ENCODE assay signal across 20 cellular contexts in the genomic region with DNA sequence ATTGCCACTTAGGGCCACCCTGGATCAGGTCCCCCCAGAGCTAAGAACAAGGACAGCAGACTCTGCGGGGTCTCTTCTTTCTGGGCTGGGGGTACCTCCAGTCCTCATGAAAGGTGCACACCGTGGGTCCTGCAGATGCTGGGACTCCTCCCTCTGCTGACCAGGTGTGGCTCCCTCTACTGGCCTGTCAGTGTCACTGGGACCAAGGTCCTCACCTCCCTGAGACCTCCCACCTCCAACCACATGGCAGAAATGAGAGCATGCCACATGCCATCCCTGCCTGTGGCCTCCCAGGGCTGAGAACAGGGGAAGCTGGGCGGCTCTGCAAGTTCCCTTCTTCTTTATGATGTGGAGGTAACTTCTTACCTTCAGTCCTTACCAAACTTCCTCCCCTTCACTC. TPM values are rescaled to one million over a fixed set of nuclear protein-coding genes. Genes with fewer than 3 reads are reported as not detected.
DNase-seq lines count a peak whose midpoint lies in the region; ATAC-seq, FAIRE-seq and TF ChIP-seq lines count a peak whose summit lies in the region.
"Not testable (repeated sequence)": the region's sequence is repeated elsewhere in the genome, so short reads cannot be mapped to it uniquely, and the experiment has no call there.
"Had no signal": no experiment of that assay in that cellular context is flagged by ENCODE, and none has a peak within 500 bp of the region (broad histone marks: within the 10 kb centered on the region; RNA-seq: fewer than 3 reads in every experiment).

No MANE protein-coding gene starts in this region.

- H3K9me2 ChIP-seq in HCT116 (ENCODE audit: insufficient read depth): not testable (repeated sequence)

- not testable (repeated sequence) for DNase-seq in A549 (ENCODE audit: low read depth in 1 of 2, low spot score in 1 of 2); HCT116 (ENCODE audit: low read depth, low spot score); activated CD8-positive, alpha-beta T cell treated with anti-CD3 and anti-CD28 coated beads for 36 hours; HepG2 (ENCODE audit: low spot score)

- H3K27me3 Mint-ChIP-seq in activated CD8-positive, alpha-beta T cell treated with anti-CD3 and anti-CD28 coated beads for 36 hours: not testable (repeated sequence)

- not testable (repeated sequence) for H3K79me2 ChIP-seq in HCT116 (ENCODE audit: insufficient read depth, low read length); HepG2 (ENCODE audit: insufficient read depth, low read length)

- H3K27ac ChIP-seq in A549; HCT116 (ENCODE audit: low read depth, low read length); HepG2 (ENCODE audit: extremely low read length, insufficient read depth, low read length): not testable (repeated sequence)

- H3K4me1 ChIP-seq in A549; HCT116 (ENCODE audit: control insufficient read depth in 1 of 2, insufficient read depth in 2 of 2, low read length in 2 of 2); HepG2 (ENCODE audit: insufficient read depth, low read length): not testable (repeated sequence)

- not testable (repeated sequence) for H2AFZ ChIP-seq in HCT116 (ENCODE audit: low read depth, low read length, poor library complexity, severe bottlenecking); HepG2 (ENCODE audit: low read length)

- peak; percentile 87 for FAIRE-seq in A549 (lab: Jason Lieb, UNC)
- FAIRE-seq in HepG2 (lab: Jason Lieb, UNC): peak; percentile 96

- not testable (repeated sequence) for H3K27me3 ChIP-seq in HCT116 (ENCODE audit: insufficient read depth, low read length); HepG2 (ENCODE audit: control insufficient read depth in 1 of 2, insufficient read depth in 2 of 2, low read length in 2 of 2)

- H3K9me3 Mint-ChIP-seq in activated CD8-positive, alpha-beta T cell treated with anti-CD3 and anti-CD28 coated beads for 36 hours: not testable (repeated sequence)

- no CpG with 5 or more reads among the region's 3 CpGs for WGBS in A549 (ENCODE audit: missing lambda C conversion rate)
- WGBS in HepG2 (ENCODE audit: low lambda C conversion rate): no CpG with 5 or more reads among the region's 3 CpGs

- TF ChIP-seq RAD21 in A549 (conservative IDR thresholded peaks at IDR 0.05 in 1 of 2, IDR thresholded peaks at IDR 0.05 in 1 of 2); HCT116 (IDR thresholded peaks at IDR 0.05; ENCODE audit: low read depth); HepG2 (CRISPR knock-in tag; IDR thresholded peaks at IDR 0.05): not testable (repeated sequence)

- CTCF ChIA-PET in A549 (lab: Yijun Ruan, JAX); HCT116 (lab: Charles Lee); activated CD8-positive, alpha-beta T cell treated with anti-CD3 and anti-CD28 coated beads for 36 hours (lab: Charles Lee); HepG2 (lab: Yijun Ruan, JAX; ENCODE audit: low intra/inter-chr PET ratio, low total read pairs): not testable (repeated sequence)

- intact Hi-C loops in HCT116 (cut with micrococcal nuclease); activated CD8-positive, alpha-beta T cell treated with anti-CD3 and anti-CD28 coated beads for 36 hours (cut with micrococcal nuclease); HepG2 (cut with micrococcal nuclease; ENCODE audit: unreplicated experiment): not testable (repeated sequence)

- H3K4me3 Mint-ChIP-seq in activated CD8-positive, alpha-beta T cell treated with anti-CD3 and anti-CD28 coated beads for 36 hours: not testable (repeated sequence)

- not testable (repeated sequence) for H3K4me2 ChIP-seq in A549; HCT116 (ENCODE audit: low read length); HepG2 (ENCODE audit: low read depth, low read length)

- peak; percentile 59 to 91; a peak in 4 of 6 replicates for ATAC-seq in A549
- peak; percentile 91 for ATAC-seq in GM18868 (IDR thresholded peaks at IDR 0.05; ENCODE audit: unreplicated experiment)
- peak; percentile 74 for ATAC-seq in GM19438 (IDR thresholded peaks at IDR 0.05; ENCODE audit: low read depth, unreplicated experiment)
- peak; percentile 99 for ATAC-seq in HCT116
- peak; percentile 68 for ATAC-seq in HG02938 (IDR thresholded peaks at IDR 0.05; ENCODE audit: unreplicated experiment)
- peak; percentile 88 for ATAC-seq in HG03354 (IDR thresholded peaks at IDR 0.05; ENCODE audit: poor library complexity, severe bottlenecking, unreplicated experiment)
- ATAC-seq in activated CD8-positive, alpha-beta T cell treated with anti-CD3 and anti-CD28 coated beads for 36 hours: peak; percentile 70
- ATAC-seq in HepG2: peak; percentile 97

- in situ Hi-C loops in HepG2 (cut with HindIII; ENCODE audit: extremely low pct_ligation_motif_present, low pct_unique_long_range_greater_than_20kb): not testable (repeated sequence)

- not testable (repeated sequence) for H3K4me3 ChIP-seq in A549; HCT116 (replicated peaks in 1 of 2; ENCODE audit: low read depth in 1 of 2, low read length in 2 of 2); HepG2 (replicated peaks in 1 of 3; ENCODE audit: insufficient read depth in 1 of 3, low read depth in 2 of 3, low read length in 3 of 3)

- not testable (repeated sequence) for H3K4me1 Mint-ChIP-seq in activated CD8-positive, alpha-beta T cell treated with anti-CD3 and anti-CD28 coated beads for 36 hours (ENCODE audit: low read depth)

- not testable (repeated sequence) for H3K36me3 Mint-ChIP-seq in activated CD8-positive, alpha-beta T cell treated with anti-CD3 and anti-CD28 coated beads for 36 hours (ENCODE audit: low read depth)

- TF ChIP-seq POLR2A in A549 (IDR thresholded peaks at IDR 0.05; ENCODE audit: low read length); HCT116 (IDR thresholded peaks at IDR 0.05; ENCODE audit: borderline replicate concordance, extremely low read depth, insufficient read depth, insufficient read length); HepG2 (IDR thresholded peaks at IDR 0.05; ENCODE audit: insufficient read depth in 1 of 2, low read depth in 2 of 2, low read length in 2 of 2): not testable (repeated sequence)

- BruUV-seq in HCT116 (replicated peaks; lab: Mats Ljungman, UMichigan); HepG2 (replicated peaks; lab: Mats Ljungman, UMichigan): not testable (repeated sequence)

- not testable (repeated sequence) for H3K9me3 ChIP-seq in A549; HCT116 (ENCODE audit: control insufficient read depth in 1 of 2, insufficient read depth in 1 of 2, low read depth in 1 of 2, low read length in 2 of 2); HepG2 (ENCODE audit: low read length)

- POLR2A ChIA-PET in A549 (lab: Yijun Ruan, JAX); HCT116 (lab: Charles Lee); activated CD8-positive, alpha-beta T cell treated with anti-CD3 and anti-CD28 coated beads for 36 hours (lab: Charles Lee); HepG2 (lab: Yijun Ruan, JAX): not testable (repeated sequence)

- TF ChIP-seq EP300 in A549 (IDR thresholded peaks at IDR 0.05); HepG2 (IDR thresholded peaks at IDR 0.05; ENCODE audit: low read depth in 2 of 2, low read length in 2 of 2); HepG2 (CRISPR knock-in tag; IDR thresholded peaks at IDR 0.05; ENCODE audit: borderline replicate concordance): not testable (repeated sequence)

- H3K9ac ChIP-seq in HCT116 (ENCODE audit: low read length); HepG2 (ENCODE audit: insufficient read depth, low read depth, low read length): not testable (repeated sequence)

- H3K27ac Mint-ChIP-seq in activated CD8-positive, alpha-beta T cell treated with anti-CD3 and anti-CD28 coated beads for 36 hours: not testable (repeated sequence)

- RAD21 ChIA-PET in HCT116 (lab: Charles Lee; ENCODE audit: low non-redundant PET in 1 of 2, low total read pairs in 2 of 2, uncharacterized antibody in 2 of 2, unreplicated experiment in 2 of 2): not testable (repeated sequence)

- not testable (repeated sequence) for H3K36me3 ChIP-seq in HCT116 (ENCODE audit: control insufficient read depth in 1 of 2, insufficient read depth in 2 of 2, low read length in 2 of 2); HepG2 (replicated peaks in 1 of 2; ENCODE audit: control insufficient read depth in 1 of 2, insufficient read depth in 2 of 2, low read length in 2 of 2)

- not testable (repeated sequence) for TF ChIP-seq CTCF in A549 (IDR thresholded peaks at IDR 0.05); HCT116 (IDR thresholded peaks at IDR 0.05 in 2 of 3, conservative IDR thresholded peaks at IDR 0.05 in 1 of 3; ENCODE audit: borderline replicate concordance in 1 of 3, insufficient read depth in 1 of 3, low read depth in 2 of 3, low read length in 2 of 3); activated CD8-positive, alpha-beta T cell treated with anti-CD3 and anti-CD28 coated beads for 36 hours (IDR thresholded peaks at IDR 0.05); HepG2 (CRISPR knock-in tag; IDR thresholded peaks at IDR 0.05)

- not testable (repeated sequence) for H4K20me1 ChIP-seq in HCT116 (ENCODE audit: insufficient read depth); HepG2 (ENCODE audit: insufficient read depth, low read length)

RNA-seq across cellular contexts. Expression of a gene that starts 17.6 kb away (rescaled TPM):
- 15.2 and 21.2 TPM in 2 replicates for polyA plus RNA-seq in A549 (2011; rRNA removed)
- 7.4 and 8.6 TPM in 2 replicates for polyA plus RNA-seq in A549 (2012; cell fraction: cytosol; rRNA removed)
- 5.9 and 6.1 TPM in 2 replicates for polyA plus RNA-seq in A549 (2012; cell fraction: nucleus; rRNA removed)
- 10.2 to 11.3 TPM (median 10.9 TPM) in 3 replicates for polyA plus RNA-seq in A549 (2017; fragmentation: RNase III; extraction: RNeasy Plus Mini Kit Qiagen cat#74134 plus additional on column Dnase treatment)
- polyA minus RNA-seq in A549 (2011; rRNA and poly(A)+ RNA removed): 9.6 and 12.0 TPM in 2 replicates
- total RNA-seq in HCT116 (2021; ENCODE audit: unreplicated experiment): 0.57 TPM
- polyA plus RNA-seq in HCT116 (2012): 0.31 and 0.57 TPM in 2 replicates
- total RNA-seq in activated CD8-positive, alpha-beta T cell treated with anti-CD3 and anti-CD28 coated beads for 36 hours: not detected
- total RNA-seq in HepG2 (2016; rRNA removed; fragmentation: Illumina TruSeq; extraction: Trizol): 0.97 and 1.3 TPM in 2 replicates
- total RNA-seq in HepG2 (2016; cell fraction: cytosol; rRNA removed; fragmentation: Illumina TruSeq; extraction: Trizol; ENCODE audit: low read depth): 0.30 TPM in 1 of 2 replicates, not detected in the other
- total RNA-seq in HepG2 (2016; cell fraction: insoluble cytoplasmic fraction; rRNA removed; fragmentation: Illumina TruSeq; extraction: Trizol): 0.65 and 1.0 TPM in 2 replicates
- 0.34 TPM in 2 replicates for total RNA-seq in HepG2 (2016; cell fraction: membrane; rRNA removed; fragmentation: Illumina TruSeq; extraction: Trizol)
- total RNA-seq in HepG2 (2016; cell fraction: nucleus; rRNA removed; fragmentation: Illumina TruSeq; extraction: Trizol): 0.47 and 0.50 TPM in 2 replicates
- 0.18 and 0.30 TPM in 2 replicates for polyA plus RNA-seq in HepG2 (2011; rRNA removed)
- 0.18 and 0.28 TPM in 2 replicates for polyA plus RNA-seq in HepG2 (2011; cell fraction: cytosol; rRNA removed)
- 0.08 and 0.09 TPM in 2 replicates for polyA plus RNA-seq in HepG2 (2011; cell fraction: nucleus; rRNA removed)
- 0.15 TPM in 1 of 2 replicates, not detected in the other for polyA plus RNA-seq in HepG2 (2012)
- polyA plus RNA-seq in HepG2 (2016; cell fraction: cytosol; fragmentation: Illumina TruSeq; extraction: Trizol; ENCODE audit: low read depth): 0.09 and 0.12 TPM in 2 replicates
- polyA plus RNA-seq in HepG2 (2016; cell fraction: insoluble cytoplasmic fraction; fragmentation: Illumina TruSeq; extraction: Trizol; ENCODE audit: low read depth): 0.90 and 1.0 TPM in 2 replicates
- 0.23 and 0.27 TPM in 2 replicates for polyA plus RNA-seq in HepG2 (2016; cell fraction: membrane; fragmentation: Illumina TruSeq; extraction: Trizol; ENCODE audit: low read depth)
- polyA plus RNA-seq in HepG2 (2016; cell fraction: nucleus; fragmentation: Illumina TruSeq; extraction: Trizol; ENCODE audit: insufficient read depth, low read depth): 0.53 and 0.55 TPM in 2 replicates
- 0.54 and 14.6 TPM in 2 replicates for polyA minus RNA-seq in HepG2 (2011; rRNA and poly(A)+ RNA removed; ENCODE audit: low replicate concordance)
- 0.59 TPM in 1 of 2 replicates, not detected in the other for polyA minus RNA-seq in HepG2 (2011; cell fraction: cytosol; rRNA and poly(A)+ RNA removed)
- polyA minus RNA-seq in HepG2 (2011; cell fraction: nucleus; rRNA and poly(A)+ RNA removed): not detected in 2 replicates
- total RNA-seq: activated CD8-positive, alpha-beta T cell treated with anti-CD3 and anti-CD28 coated beads, Interleukin-2, amount 10 ng/mL, durations not matched to agents 7 days and 5 days; breast epithelium; CD4-positive, alpha-beta memory T cell; esophagus squamous epithelium; gastrocnemius medialis; left ventricle myocardium superior; mesothelial cell of epicardium; natural killer cell; osteoblast; renal cortical epithelial cell; smooth muscle cell had no signal
- polyA plus RNA-seq: CD4-positive, alpha-beta memory T cell; smooth muscle cell had no signal

RNA-seq across cellular contexts. Expression of a gene that starts 28.0 kb away (rescaled TPM):
- polyA plus RNA-seq in A549 (2011; rRNA removed) (0.10 TPM in 1 of 2 replicates, not detected in the other), A549 (2017; fragmentation: RNase III; extraction: RNeasy Plus Mini Kit Qiagen cat#74134 plus additional on column Dnase treatment) (not detected in 3 replicates), HepG2 (2011; rRNA removed) (not detected in 2 replicates)
- polyA plus RNA-seq in A549 (2012; cell fraction: cytosol; rRNA removed): not detected in 2 replicates
- polyA plus RNA-seq in A549 (2012; cell fraction: nucleus; rRNA removed): not detected in 2 replicates
- polyA minus RNA-seq in A549 (2011; rRNA and poly(A)+ RNA removed): not detected in 2 replicates
- total RNA-seq in HCT116 (2021; ENCODE audit: unreplicated experiment) (44.1 TPM), HepG2 (2016; rRNA removed; fragmentation: Illumina TruSeq; extraction: Trizol) (not detected in 2 replicates)
- 34.2 and 45.3 TPM in 2 replicates for polyA plus RNA-seq in HCT116 (2012)
- not detected for total RNA-seq in activated CD8-positive, alpha-beta T cell treated with anti-CD3 and anti-CD28 coated beads for 36 hours
- not detected in 2 replicates for total RNA-seq in HepG2 (2016; cell fraction: cytosol; rRNA removed; fragmentation: Illumina TruSeq; extraction: Trizol; ENCODE audit: low read depth)
- total RNA-seq in HepG2 (2016; cell fraction: insoluble cytoplasmic fraction; rRNA removed; fragmentation: Illumina TruSeq; extraction: Trizol): not detected in 2 replicates
- total RNA-seq in HepG2 (2016; cell fraction: membrane; rRNA removed; fragmentation: Illumina TruSeq; extraction: Trizol): not detected in 2 replicates
- total RNA-seq in HepG2 (2016; cell fraction: nucleus; rRNA removed; fragmentation: Illumina TruSeq; extraction: Trizol): not detected in 2 replicates
- polyA plus RNA-seq in HepG2 (2011; cell fraction: cytosol; rRNA removed): not detected in 2 replicates
- polyA plus RNA-seq in HepG2 (2011; cell fraction: nucleus; rRNA removed): not detected in 2 replicates
- polyA plus RNA-seq in HepG2 (2012): not detected in 2 replicates
- 0.86 and 1.1 TPM in 2 replicates for polyA plus RNA-seq in HepG2 (2016; cell fraction: cytosol; fragmentation: Illumina TruSeq; extraction: Trizol; ENCODE audit: low read depth)
- polyA plus RNA-seq in HepG2 (2016; cell fraction: insoluble cytoplasmic fraction; fragmentation: Illumina TruSeq; extraction: Trizol; ENCODE audit: low read depth): not detected in 2 replicates
- 0.69 TPM in 1 of 2 replicates, not detected in the other for polyA plus RNA-seq in HepG2 (2016; cell fraction: membrane; fragmentation: Illumina TruSeq; extraction: Trizol; ENCODE audit: low read depth)
- 0.67 TPM in 1 of 2 replicates, not detected in the other for polyA plus RNA-seq in HepG2 (2016; cell fraction: nucleus; fragmentation: Illumina TruSeq; extraction: Trizol; ENCODE audit: insufficient read depth, low read depth)
- polyA minus RNA-seq in HepG2 (2011; rRNA and poly(A)+ RNA removed; ENCODE audit: low replicate concordance): 0.26 TPM in 1 of 2 replicates, not detected in the other
- not detected in 2 replicates for polyA minus RNA-seq in HepG2 (2011; cell fraction: cytosol; rRNA and poly(A)+ RNA removed)
- polyA minus RNA-seq in HepG2 (2011; cell fraction: nucleus; rRNA and poly(A)+ RNA removed): not detected in 2 replicates
- total RNA-seq: activated CD8-positive, alpha-beta T cell treated with anti-CD3 and anti-CD28 coated beads, Interleukin-2, amount 10 ng/mL, durations not matched to agents 7 days and 5 days; breast epithelium; CD4-positive, alpha-beta memory T cell; colonic mucosa; esophagus squamous epithelium; gastrocnemius medialis; left ventricle myocardium superior; mesothelial cell of epicardium; natural killer cell; osteoblast; renal cortical epithelial cell; smooth muscle cell had no signal
- polyA plus RNA-seq: CD4-positive, alpha-beta memory T cell had no signal

RNA-seq across cellular contexts. Expression of a gene that starts 33.4 kb away (rescaled TPM):
- 0.09 and 0.34 TPM in 2 replicates for polyA plus RNA-seq in A549 (2011; rRNA removed)
- 0.08 and 0.25 TPM in 2 replicates for polyA plus RNA-seq in A549 (2012; cell fraction: cytosol; rRNA removed)
- 0.22 TPM in 1 of 2 replicates, not detected in the other for polyA plus RNA-seq in A549 (2012; cell fraction: nucleus; rRNA removed)
- polyA plus RNA-seq in A549 (2017; fragmentation: RNase III; extraction: RNeasy Plus Mini Kit Qiagen cat#74134 plus additional on column Dnase treatment): 0.04 to 0.05 TPM in 2 of 3 replicates, not detected in the other
- not detected in 2 replicates for polyA minus RNA-seq in A549 (2011; rRNA and poly(A)+ RNA removed)
- total RNA-seq in HCT116 (2021; ENCODE audit: unreplicated experiment): 48.1 TPM
- 44.0 and 50.1 TPM in 2 replicates for polyA plus RNA-seq in HCT116 (2012)
- total RNA-seq in activated CD8-positive, alpha-beta T cell treated with anti-CD3 and anti-CD28 coated beads for 36 hours: not detected
- 0.15 and 0.35 TPM in 2 replicates for total RNA-seq in HepG2 (2016; rRNA removed; fragmentation: Illumina TruSeq; extraction: Trizol)
- total RNA-seq in HepG2 (2016; cell fraction: cytosol; rRNA removed; fragmentation: Illumina TruSeq; extraction: Trizol; ENCODE audit: low read depth): not detected in 2 replicates
- total RNA-seq in HepG2 (2016; cell fraction: insoluble cytoplasmic fraction; rRNA removed; fragmentation: Illumina TruSeq; extraction: Trizol): 0.26 and 0.33 TPM in 2 replicates
- total RNA-seq in HepG2 (2016; cell fraction: membrane; rRNA removed; fragmentation: Illumina TruSeq; extraction: Trizol): 0.28 TPM in 1 of 2 replicates, not detected in the other
- 0.22 TPM in 1 of 2 replicates, not detected in the other for total RNA-seq in HepG2 (2016; cell fraction: nucleus; rRNA removed; fragmentation: Illumina TruSeq; extraction: Trizol)
- polyA plus RNA-seq in HepG2 (2011; rRNA removed): 0.05 and 0.10 TPM in 2 replicates
- 0.05 and 0.07 TPM in 2 replicates for polyA plus RNA-seq in HepG2 (2011; cell fraction: cytosol; rRNA removed)
- 0.10 TPM in 1 of 2 replicates, not detected in the other for polyA plus RNA-seq in HepG2 (2011; cell fraction: nucleus; rRNA removed)
- polyA plus RNA-seq in HepG2 (2012): not detected in 2 replicates
- 0.11 TPM in 1 of 2 replicates, not detected in the other for polyA plus RNA-seq in HepG2 (2016; cell fraction: cytosol; fragmentation: Illumina TruSeq; extraction: Trizol; ENCODE audit: low read depth)
- polyA plus RNA-seq in HepG2 (2016; cell fraction: insoluble cytoplasmic fraction; fragmentation: Illumina TruSeq; extraction: Trizol; ENCODE audit: low read depth): 0.24 and 0.56 TPM in 2 replicates
- 0.09 and 0.16 TPM in 2 replicates for polyA plus RNA-seq in HepG2 (2016; cell fraction: membrane; fragmentation: Illumina TruSeq; extraction: Trizol; ENCODE audit: low read depth)
- polyA plus RNA-seq in HepG2 (2016; cell fraction: nucleus; fragmentation: Illumina TruSeq; extraction: Trizol; ENCODE audit: insufficient read depth, low read depth): 0.34 TPM in 1 of 2 replicates, not detected in the other
- polyA minus RNA-seq in HepG2 (2011; rRNA and poly(A)+ RNA removed; ENCODE audit: low replicate concordance): 0.28 and 0.42 TPM in 2 replicates
- not detected in 2 replicates for polyA minus RNA-seq in HepG2 (2011; cell fraction: cytosol; rRNA and poly(A)+ RNA removed)
- not detected in 2 replicates for polyA minus RNA-seq in HepG2 (2011; cell fraction: nucleus; rRNA and poly(A)+ RNA removed)
- total RNA-seq: activated CD8-positive, alpha-beta T cell treated with anti-CD3 and anti-CD28 coated beads, Interleukin-2, amount 10 ng/mL, durations not matched to agents 7 days and 5 days; breast epithelium; CD4-positive, alpha-beta memory T cell; colonic mucosa; esophagus squamous epithelium; gastrocnemius medialis; left ventricle myocardium superior; mesothelial cell of epicardium; natural killer cell; osteoblast; renal cortical epithelial cell; smooth muscle cell had no signal
- polyA plus RNA-seq: CD4-positive, alpha-beta memory T cell; smooth muscle cell had no signal

RNA-seq across cellular contexts. Expression of a gene that starts 43.5 kb away (rescaled TPM):
- 64.7 and 69.2 TPM in 2 replicates for polyA plus RNA-seq in A549 (2011; rRNA removed)
- polyA plus RNA-seq in A549 (2012; cell fraction: cytosol; rRNA removed): 23.6 and 25.2 TPM in 2 replicates
- polyA plus RNA-seq in A549 (2012; cell fraction: nucleus; rRNA removed): 6.3 and 9.7 TPM in 2 replicates
- 77.8 to 87.3 TPM (median 82.6 TPM) in 3 replicates for polyA plus RNA-seq in A549 (2017; fragmentation: RNase III; extraction: RNeasy Plus Mini Kit Qiagen cat#74134 plus additional on column Dnase treatment)
- 6.9 TPM in 2 replicates for polyA minus RNA-seq in A549 (2011; rRNA and poly(A)+ RNA removed)
- total RNA-seq in HCT116 (2021; ENCODE audit: unreplicated experiment): 20.9 TPM
- 11.4 and 14.6 TPM in 2 replicates for polyA plus RNA-seq in HCT116 (2012)
- 1 to 10 TPM; 8.3 to 8.8 TPM for total RNA-seq in activated CD8-positive, alpha-beta T cell treated with anti-CD3 and anti-CD28 coated beads for 36 hours
- total RNA-seq in HepG2 (2016; rRNA removed; fragmentation: Illumina TruSeq; extraction: Trizol): 85.4 and 129 TPM in 2 replicates
- 13.7 and 14.5 TPM in 2 replicates for total RNA-seq in HepG2 (2016; cell fraction: cytosol; rRNA removed; fragmentation: Illumina TruSeq; extraction: Trizol; ENCODE audit: low read depth)
- 81.8 and 138 TPM in 2 replicates for total RNA-seq in HepG2 (2016; cell fraction: insoluble cytoplasmic fraction; rRNA removed; fragmentation: Illumina TruSeq; extraction: Trizol)
- total RNA-seq in HepG2 (2016; cell fraction: membrane; rRNA removed; fragmentation: Illumina TruSeq; extraction: Trizol): 25.4 and 26.6 TPM in 2 replicates
- total RNA-seq in HepG2 (2016; cell fraction: nucleus; rRNA removed; fragmentation: Illumina TruSeq; extraction: Trizol): 30.6 and 31.1 TPM in 2 replicates
- polyA plus RNA-seq in HepG2 (2011; rRNA removed): 13.1 and 17.2 TPM in 2 replicates
- polyA plus RNA-seq in HepG2 (2011; cell fraction: cytosol; rRNA removed): 6.3 and 10.9 TPM in 2 replicates
- 1.7 and 2.4 TPM in 2 replicates for polyA plus RNA-seq in HepG2 (2011; cell fraction: nucleus; rRNA removed)
- 24.0 and 37.8 TPM in 2 replicates for polyA plus RNA-seq in HepG2 (2012)
- 19.4 and 20.8 TPM in 2 replicates for polyA plus RNA-seq in HepG2 (2016; cell fraction: cytosol; fragmentation: Illumina TruSeq; extraction: Trizol; ENCODE audit: low read depth)
- 155 and 178 TPM in 2 replicates for polyA plus RNA-seq in HepG2 (2016; cell fraction: insoluble cytoplasmic fraction; fragmentation: Illumina TruSeq; extraction: Trizol; ENCODE audit: low read depth)
- 29.5 and 30.2 TPM in 2 replicates for polyA plus RNA-seq in HepG2 (2016; cell fraction: membrane; fragmentation: Illumina TruSeq; extraction: Trizol; ENCODE audit: low read depth)
- polyA plus RNA-seq in HepG2 (2016; cell fraction: nucleus; fragmentation: Illumina TruSeq; extraction: Trizol; ENCODE audit: insufficient read depth, low read depth): 52.9 and 59.1 TPM in 2 replicates
- 3.1 and 8.5 TPM in 2 replicates for polyA minus RNA-seq in HepG2 (2011; rRNA and poly(A)+ RNA removed; ENCODE audit: low replicate concordance)
- 6.4 and 6.5 TPM in 2 replicates for polyA minus RNA-seq in HepG2 (2011; cell fraction: cytosol; rRNA and poly(A)+ RNA removed)
- 2.8 and 3.1 TPM in 2 replicates for polyA minus RNA-seq in HepG2 (2011; cell fraction: nucleus; rRNA and poly(A)+ RNA removed)

RNA-seq across cellular contexts. Expression of a gene that starts 43.8 kb away (rescaled TPM):
- 24.9 and 26.9 TPM in 2 replicates for polyA plus RNA-seq in A549 (2011; rRNA removed)
- polyA plus RNA-seq in A549 (2012; cell fraction: cytosol; rRNA removed): 38.5 and 39.1 TPM in 2 replicates
- 39.5 and 46.0 TPM in 2 replicates for polyA plus RNA-seq in A549 (2012; cell fraction: nucleus; rRNA removed)
- polyA plus RNA-seq in A549 (2017; fragmentation: RNase III; extraction: RNeasy Plus Mini Kit Qiagen cat#74134 plus additional on column Dnase treatment): 43.0 to 51.3 TPM (median 50.5 TPM) in 3 replicates
- polyA minus RNA-seq in A549 (2011; rRNA and poly(A)+ RNA removed): 16.5 and 21.6 TPM in 2 replicates
- 22.1 TPM for total RNA-seq in HCT116 (2021; ENCODE audit: unreplicated experiment)
- 21.6 and 25.7 TPM in 2 replicates for polyA plus RNA-seq in HCT116 (2012)
- 10 to 100 TPM; 15.0 to 15.8 TPM for total RNA-seq in activated CD8-positive, alpha-beta T cell treated with anti-CD3 and anti-CD28 coated beads for 36 hours
- total RNA-seq in HepG2 (2016; rRNA removed; fragmentation: Illumina TruSeq; extraction: Trizol): 47.6 and 49.3 TPM in 2 replicates
- total RNA-seq in HepG2 (2016; cell fraction: cytosol; rRNA removed; fragmentation: Illumina TruSeq; extraction: Trizol; ENCODE audit: low read depth): 14.6 and 16.3 TPM in 2 replicates
- total RNA-seq in HepG2 (2016; cell fraction: insoluble cytoplasmic fraction; rRNA removed; fragmentation: Illumina TruSeq; extraction: Trizol): 48.7 and 49.0 TPM in 2 replicates
- total RNA-seq in HepG2 (2016; cell fraction: membrane; rRNA removed; fragmentation: Illumina TruSeq; extraction: Trizol): 15.7 and 16.5 TPM in 2 replicates
- total RNA-seq in HepG2 (2016; cell fraction: nucleus; rRNA removed; fragmentation: Illumina TruSeq; extraction: Trizol): 32.0 and 33.8 TPM in 2 replicates
- 26.2 and 35.9 TPM in 2 replicates for polyA plus RNA-seq in HepG2 (2011; rRNA removed)
- 22.8 and 35.7 TPM in 2 replicates for polyA plus RNA-seq in HepG2 (2011; cell fraction: cytosol; rRNA removed)
- polyA plus RNA-seq in HepG2 (2011; cell fraction: nucleus; rRNA removed): 8.5 and 13.3 TPM in 2 replicates
- polyA plus RNA-seq in HepG2 (2012): 34.8 and 39.7 TPM in 2 replicates
- polyA plus RNA-seq in HepG2 (2016; cell fraction: cytosol; fragmentation: Illumina TruSeq; extraction: Trizol; ENCODE audit: low read depth): 12.6 and 14.3 TPM in 2 replicates
- polyA plus RNA-seq in HepG2 (2016; cell fraction: insoluble cytoplasmic fraction; fragmentation: Illumina TruSeq; extraction: Trizol; ENCODE audit: low read depth): 60.9 and 65.3 TPM in 2 replicates
- 12.5 and 13.4 TPM in 2 replicates for polyA plus RNA-seq in HepG2 (2016; cell fraction: membrane; fragmentation: Illumina TruSeq; extraction: Trizol; ENCODE audit: low read depth)
- 55.3 and 58.9 TPM in 2 replicates for polyA plus RNA-seq in HepG2 (2016; cell fraction: nucleus; fragmentation: Illumina TruSeq; extraction: Trizol; ENCODE audit: insufficient read depth, low read depth)
- polyA minus RNA-seq in HepG2 (2011; rRNA and poly(A)+ RNA removed; ENCODE audit: low replicate concordance): 25.4 and 33.9 TPM in 2 replicates
- polyA minus RNA-seq in HepG2 (2011; cell fraction: cytosol; rRNA and poly(A)+ RNA removed): 10.3 and 13.8 TPM in 2 replicates
- 9.4 and 11.8 TPM in 2 replicates for polyA minus RNA-seq in HepG2 (2011; cell fraction: nucleus; rRNA and poly(A)+ RNA removed)

Comparison
In these comparisons a context has a peak if more than half of its experiments do, and no peak if none do; other contexts are left out.
1. RNA of a gene that starts 28.0 kb away (total RNA-seq): 44.1 TPM in HCT116 (single experiment); not detected in activated CD8-positive, alpha-beta T cell treated with anti-CD3 and anti-CD28 coated beads for 36 hours and not detected in HepG2; every median in the first group is over 10 times any median in the second.
2. RNA of a gene that starts 33.4 kb away (total RNA-seq): 48.1 TPM in HCT116 (single experiment); 0.15 to 0.35 TPM in HepG2 and not detected in activated CD8-positive, alpha-beta T cell treated with anti-CD3 and anti-CD28 coated beads for 36 hours; every median in the first group is over 10 times any median in the second.
3. Peak in every context shown above with its lines, with median percentiles within 50 percentile points of each other: ATAC-seq.